ENCODE assay signal across 6 cellular contexts in the genomic region with DNA sequence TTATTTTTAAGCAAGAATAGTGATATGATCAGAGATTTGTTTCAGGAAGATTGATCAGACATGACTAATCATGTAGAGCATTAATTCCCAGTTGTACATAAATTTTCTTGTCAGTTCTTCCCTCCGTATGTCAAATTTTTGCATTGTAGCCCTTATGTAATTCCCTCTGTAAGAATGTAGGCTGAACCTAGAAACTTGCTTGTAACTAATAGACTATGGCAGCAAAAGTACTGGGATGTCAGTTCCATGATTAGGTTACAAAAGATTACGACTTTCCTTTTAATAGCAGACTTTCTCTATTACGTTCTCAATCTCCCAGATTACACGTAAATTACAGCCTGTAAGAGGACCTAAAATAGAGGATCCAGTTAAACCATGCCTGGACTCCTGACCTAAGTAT.
"Had no signal": no experiment of that assay in that cellular context is flagged by ENCODE, and none has a peak within 500 bp of the region (broad histone marks: within the 10 kb centered on the region; RNA-seq: fewer than 3 reads in every experiment).

No MANE protein-coding gene starts in this region.

- FAIRE-seq: HepG2, HTR-8/SVneo, K562 had no signal

- H3K4me3 ChIP-seq: K562 had no signal

- DNase-seq: IMR-90, KBM-7 had no signal

- H3K27ac ChIP-seq: HL-60 had no signal
